Comparison of ENCODE assay signal across 12 cellular contexts in the genomic region with DNA sequence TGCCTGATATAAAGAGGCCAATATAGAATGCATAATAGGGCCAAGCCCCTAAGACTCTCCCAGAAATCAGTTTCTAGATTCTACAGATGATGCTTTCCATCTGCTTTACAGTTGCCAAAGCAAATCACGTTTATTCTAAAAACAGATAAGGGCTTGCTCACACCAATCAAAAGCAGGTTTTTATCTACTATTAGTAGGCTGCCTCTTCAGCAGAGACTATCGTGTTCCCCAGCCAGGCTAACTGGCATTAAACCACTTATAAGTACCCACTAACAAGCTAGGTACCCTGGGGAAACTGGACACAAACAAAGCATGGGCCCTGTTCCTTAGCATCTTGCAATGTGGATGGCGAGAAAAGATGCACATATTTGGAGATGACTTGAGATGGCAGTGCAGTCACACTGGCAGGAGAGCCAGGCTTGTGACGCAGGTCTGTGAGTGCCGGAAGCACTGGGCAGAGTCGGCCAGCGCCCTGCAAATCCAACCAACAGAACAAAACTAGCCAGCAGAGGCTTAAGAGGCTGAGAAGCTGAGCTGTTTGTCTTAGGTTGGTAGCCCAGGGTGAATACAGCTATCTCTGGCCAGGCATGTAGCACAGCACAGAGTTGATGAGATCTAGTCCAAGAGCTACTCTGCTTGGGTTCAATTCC.
DNase-seq lines count a peak whose midpoint lies in the region; ATAC-seq and TF ChIP-seq lines count a peak whose summit lies in the region.
"Had no signal": no experiment of that assay in that cellular context is flagged by ENCODE, and none has a peak within 500 bp of the region (broad histone marks: within the 10 kb centered on the region; RNA-seq: fewer than 3 reads in every experiment).

No MANE protein-coding gene starts in this region.

- no peak overlapping the region for H3K4me2 ChIP-seq in parathyroid adenoma (ENCODE audit: low read length)

- H3K9me3 ChIP-seq in heart left ventricle (peaks cover 0 to 4% (median 0%) of the 10 kb centered on the region in 12 donors), parathyroid adenoma (ENCODE audit: control insufficient read depth, low read length) (no peaks in the 10 kb centered on the region)

- intact Hi-C loops in CD14-positive monocyte (cut with micrococcal nuclease) (loop anchor here (5.0 to 10.0 kb wide), 3 partner anchors 38 to 301 kb away; a partner anchor contains a TSS), heart left ventricle (cut with DNase I) (loop anchor here in 4 of 10 donors (5.0 to 10.0 kb wide), 4 partner anchors 71 to 123 kb away; a partner anchor contains a TSS)
- intact Hi-C loops in activated CD8-positive, alpha-beta T cell treated with anti-CD3 and anti-CD28 coated beads for 36 hours (cut with micrococcal nuclease) = no loop called here

- TF ChIP-seq CTCF in CD14-positive monocyte (IDR thresholded peaks at IDR 0.05) (no peak), heart left ventricle (IDR thresholded peaks at IDR 0.05) (peak in 1 of 12 donors; percentile 33), parathyroid adenoma (IDR thresholded peaks at IDR 0.05) (peak; percentile 9)
- no peak for TF ChIP-seq CTCF in activated CD8-positive, alpha-beta T cell treated with anti-CD3 and anti-CD28 coated beads for 36 hours (IDR thresholded peaks at IDR 0.05)

- WGBS in heart left ventricle, 4 donors = 43 to 57% (median 45%) methylated on average over 7 of the region's 7 CpGs

- H3K27ac Mint-ChIP-seq in CD14-positive monocyte = peak overlapping the region in 4 of 7 donors; percentile 26 to 74 (median 48)
- H3K27ac Mint-ChIP-seq in activated CD8-positive, alpha-beta T cell treated with anti-CD3 and anti-CD28 coated beads for 36 hours = no peak overlapping the region
- H3K27ac Mint-ChIP-seq: stimulated activated naive CD8-positive, alpha-beta T cell treated with anti-CD3 and anti-CD28 coated beads, Interleukin-15, Interleukin-2, amounts not matched to agents 100 ng/mL and 50 ng/mL, for 24 hours had no signal

- peaks cover 0 to 7% (median 2%) of the 10 kb centered on the region in 3 donors for H3K27me3 Mint-ChIP-seq in CD14-positive monocyte (ENCODE audit: low read depth in 3 of 3)
- H3K27me3 Mint-ChIP-seq in activated CD8-positive, alpha-beta T cell treated with anti-CD3 and anti-CD28 coated beads for 36 hours = no peaks in the 10 kb centered on the region
- H3K27me3 Mint-ChIP-seq: stimulated activated naive CD8-positive, alpha-beta T cell treated with anti-CD3 and anti-CD28 coated beads, Interleukin-15, Interleukin-2, amounts not matched to agents 100 ng/mL and 50 ng/mL, for 24 hours had no signal

- H3K36me3 Mint-ChIP-seq in CD14-positive monocyte = peaks cover 7 to 9% of the 10 kb centered on the region in 2 donors
- H3K36me3 Mint-ChIP-seq in activated CD8-positive, alpha-beta T cell treated with anti-CD3 and anti-CD28 coated beads for 36 hours (ENCODE audit: low read depth) = peaks cover 6% of the 10 kb centered on the region

- H3K27me3 ChIP-seq in heart left ventricle = no peaks in the 10 kb centered on the region
- no peaks in the 10 kb centered on the region for H3K27me3 ChIP-seq in parathyroid adenoma (ENCODE audit: control insufficient read depth, insufficient read depth, low read length)

- H3K4me1 ChIP-seq in heart left ventricle (peaks cover 7 to 96% (median 76%) of the 10 kb centered on the region in 12 donors), parathyroid adenoma (peaks cover 9% of the 10 kb centered on the region)

- no peak for TF ChIP-seq POLR2A in heart left ventricle (IDR thresholded peaks at IDR 0.05)

- peak; percentile 60 for ATAC-seq in activated CD8-positive, alpha-beta T cell treated with anti-CD3 and anti-CD28 coated beads for 36 hours
- ATAC-seq in heart left ventricle (peak; percentile 75 to 84 (median 80)), GM21619 (IDR thresholded peaks at IDR 0.05; ENCODE audit: unreplicated experiment) (no peak), GM18870 (IDR thresholded peaks at IDR 0.05; ENCODE audit: unreplicated experiment) (no peak)

- POLR2A ChIA-PET in activated CD8-positive, alpha-beta T cell treated with anti-CD3 and anti-CD28 coated beads for 36 hours (lab: Charles Lee) = interaction anchor here (0.6 to 1.4 kb wide), 3 partner anchors 13 to 204 kb away, joined by 3 read pairs; no protein-coding TSS in a partner anchor

- no peak overlapping the region for H3K4me3 Mint-ChIP-seq in CD14-positive monocyte
- no peak overlapping the region for H3K4me3 Mint-ChIP-seq in activated CD8-positive, alpha-beta T cell treated with anti-CD3 and anti-CD28 coated beads for 36 hours
- H3K4me3 Mint-ChIP-seq: stimulated activated naive CD8-positive, alpha-beta T cell treated with anti-CD3 and anti-CD28 coated beads, Interleukin-15, Interleukin-2, amounts not matched to agents 100 ng/mL and 50 ng/mL, for 24 hours had no signal

- H3K4me3 ChIP-seq in heart left ventricle = no peak overlapping the region
- no peak overlapping the region for H3K4me3 ChIP-seq in parathyroid adenoma (ENCODE audit: low read depth, low read length)

- peaks cover 2 to 5% (median 4%) of the 10 kb centered on the region in 7 donors for H3K9me3 Mint-ChIP-seq in CD14-positive monocyte
- H3K9me3 Mint-ChIP-seq in activated CD8-positive, alpha-beta T cell treated with anti-CD3 and anti-CD28 coated beads for 36 hours = peaks cover 1% of the 10 kb centered on the region

- peak overlapping the region; percentile 61 to 93 (median 76) for H3K27ac ChIP-seq in heart left ventricle
- H3K27ac ChIP-seq in parathyroid adenoma = no peak overlapping the region
- H3K27ac ChIP-seq: C4-2B had no signal

- peaks cover 42% of the 10 kb centered on the region for H3K4me1 Mint-ChIP-seq in CD14-positive monocyte
- peaks cover under 1% of the 10 kb centered on the region for H3K4me1 Mint-ChIP-seq in activated CD8-positive, alpha-beta T cell treated with anti-CD3 and anti-CD28 coated beads for 36 hours (ENCODE audit: low read depth)

- H3K36me3 ChIP-seq in heart left ventricle = no peaks in the 10 kb centered on the region
- no peaks in the 10 kb centered on the region for H3K36me3 ChIP-seq in parathyroid adenoma (ENCODE audit: control insufficient read depth, insufficient read depth, low read length)

- H2AFZ ChIP-seq in parathyroid adenoma = no peak overlapping the region

- CTCF ChIA-PET in activated CD8-positive, alpha-beta T cell treated with anti-CD3 and anti-CD28 coated beads for 36 hours (lab: Charles Lee) = interaction anchor here (1.3 to 1.5 kb wide), 2 partner anchors 29 to 161 kb away, joined by 4 read pairs; a partner anchor contains a TSS

- DNase-seq in CD14-positive monocyte (ENCODE audit: low spot score) (no peak), heart left ventricle (peak in 4 of 5 donors; percentile 57 to 86 (median 70)), HCEC 1CT (no peak), NOMO-1 (lab: John Stamatoyannopoulos, UW; ENCODE audit: unreplicated experiment in 2 of 2) (no peak)
- DNase-seq in activated CD8-positive, alpha-beta T cell treated with anti-CD3 and anti-CD28 coated beads for 36 hours = no peak
- DNase-seq: activated CD4-positive, alpha-beta T cell treated with anti-CD3 and anti-CD28 coated beads for 4 hours; NCI-H2081 treated with DMSO at 0.1 percent for 48 hours had no signal

- H3K9ac ChIP-seq in parathyroid adenoma = no peak overlapping the region

- H3K79me2 ChIP-seq in parathyroid adenoma = peaks cover 2% of the 10 kb centered on the region

Comparison
In these comparisons a context has a peak if more than half of its experiments do, and no peak if none do; other contexts are left out.
1. DNase-seq: peak in heart left ventricle (4 of 5); none in CD14-positive monocyte (single experiment), activated CD8-positive, alpha-beta T cell treated with anti-CD3 and anti-CD28 coated beads for 36 hours (single experiment), HCEC 1CT (single experiment) and NOMO-1 (0 of 2).
2. ATAC-seq: peak in activated CD8-positive, alpha-beta T cell treated with anti-CD3 and anti-CD28 coated beads for 36 hours (single experiment) and heart left ventricle (4 of 4); none in GM21619 (single experiment) and GM18870 (single experiment).